ENCODE assay signal across 13 cellular contexts in the genomic region with DNA sequence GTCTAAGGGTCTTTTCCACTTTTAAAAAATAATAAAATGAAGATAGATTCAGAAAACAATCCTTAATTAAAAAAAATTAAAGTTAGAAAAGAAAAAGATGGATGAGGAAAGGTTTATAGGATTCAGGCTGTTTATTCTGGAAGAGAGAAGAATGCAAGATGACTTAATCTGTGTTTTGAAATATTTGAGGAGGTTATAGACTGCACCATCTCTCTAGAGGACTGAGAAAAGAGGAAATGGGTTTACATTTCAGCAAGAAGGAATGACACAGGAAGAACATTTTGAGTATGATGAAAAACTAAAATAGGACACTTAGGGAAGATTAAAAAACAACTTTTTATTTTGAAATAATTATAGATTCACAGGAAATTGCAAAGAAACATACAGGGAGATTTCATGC.
DNase-seq lines count a peak whose midpoint lies in the region; ATAC-seq, FAIRE-seq and TF ChIP-seq lines count a peak whose summit lies in the region.
"Had no signal": no experiment of that assay in that cellular context is flagged by ENCODE, and none has a peak within 500 bp of the region (broad histone marks: within the 10 kb centered on the region; RNA-seq: fewer than 3 reads in every experiment).

No MANE protein-coding gene starts in this region.

- TF ChIP-seq EP300 in A549 (IDR thresholded peaks at IDR 0.05) (no peak), esophagus muscularis mucosa (IDR thresholded peaks at IDR 0.05) (no peak)

- ATAC-seq in A549 (no peak), GM19351 (IDR thresholded peaks at IDR 0.05; ENCODE audit: unreplicated experiment) (peak; percentile 53), HG03460 (IDR thresholded peaks at IDR 0.05; ENCODE audit: unreplicated experiment) (peak; percentile 44)
- ATAC-seq in activated CD8-positive, alpha-beta T cell treated with anti-CD3 and anti-CD28 coated beads, Interleukin-2, amount 10 ng/mL, durations not matched to agents 7 days and 5 days = no peak

- TF ChIP-seq CTCF in A549 (IDR thresholded peaks at IDR 0.05) (no peak), esophagus muscularis mucosa (IDR thresholded peaks at IDR 0.05) (no peak), dorsolateral prefrontal cortex (IDR thresholded peaks at IDR 0.05 in 54 of 56, conservative IDR thresholded peaks at IDR 0.05 in 2 of 56; ENCODE audit: low read depth in 1 of 56, partially characterized antibody in 56 of 56) (no peak)

- no peak overlapping the region; a peak in 1 of 6 replicates for H3K27ac ChIP-seq in A549
- H3K27ac ChIP-seq in esophagus muscularis mucosa (replicated peaks in 1 of 4) = peak overlapping the region; percentile 37 to 81 (median 40)
- peak overlapping the region in 5 of 59 donors; percentile 2 to 37 (median 18) for H3K27ac ChIP-seq in dorsolateral prefrontal cortex
- H3K27ac ChIP-seq: right lobe of liver had no signal

- H3K9me3 Mint-ChIP-seq in activated CD8-positive, alpha-beta T cell treated with anti-CD3 and anti-CD28 coated beads, Interleukin-2, amount 10 ng/mL, durations not matched to agents 7 days and 5 days (ENCODE audit: insufficient read depth) = no peaks in the 10 kb centered on the region

- H3K4me3 ChIP-seq in A549 (no peak overlapping the region), esophagus muscularis mucosa (no peak overlapping the region), dorsolateral prefrontal cortex (no peak overlapping the region)
- H3K4me3 ChIP-seq: right lobe of liver, stomach had no signal

- CTCF ChIA-PET in A549 (lab: Yijun Ruan, JAX) = interaction anchor here (0.7 to 1.6 kb wide), 2 partner anchors 37 to 201 kb away, joined by 3 read pairs; no protein-coding TSS in a partner anchor
- CTCF ChIA-PET in activated CD8-positive, alpha-beta T cell treated with anti-CD3 and anti-CD28 coated beads, Interleukin-2, amount 10 ng/mL, durations not matched to agents 7 days and 5 days (lab: Charles Lee) = no interaction called here

- no peak for TF ChIP-seq POLR2A in A549 (IDR thresholded peaks at IDR 0.05; ENCODE audit: low read length)
- TF ChIP-seq POLR2A in esophagus muscularis mucosa (IDR thresholded peaks at IDR 0.05; ENCODE audit: low read depth) = no peak

- intact Hi-C loops in esophagus muscularis mucosa (cut with DNase I) = no loop called here
- intact Hi-C loops in dorsolateral prefrontal cortex (cut with DNase I) = no loop called here

- DNase-seq in A549 (ENCODE audit: low read depth in 1 of 2, low spot score in 1 of 2) (no peak), esophagus muscularis mucosa (ENCODE audit: extremely low spot score) (no peak), dorsolateral prefrontal cortex (no peak), T1000 (lab: John Stamatoyannopoulos, UW) (no peak), C1 segment of cervical spinal cord (lab: John Stamatoyannopoulos, UW) (no peak)
- DNase-seq in activated CD8-positive, alpha-beta T cell treated with anti-CD3 and anti-CD28 coated beads, Interleukin-2, amount 10 ng/mL, durations not matched to agents 7 days and 5 days = no peak
- DNase-seq: activated CD4-positive, alpha-beta T cell treated with anti-CD3 and anti-CD28 coated beads for 4 hours; NCI-H524; right lobe of liver; stomach had no signal

- no peak for FAIRE-seq in A549 (lab: Jason Lieb, UNC)

- POLR2A ChIA-PET in A549 (lab: Yijun Ruan, JAX) = no interaction called here
- POLR2A ChIA-PET in activated CD8-positive, alpha-beta T cell treated with anti-CD3 and anti-CD28 coated beads, Interleukin-2, amount 10 ng/mL, durations not matched to agents 7 days and 5 days (lab: Charles Lee) = no interaction called here

- peak overlapping the region; percentile 31; the same call in 2 of the 3 replicates for H3K4me2 ChIP-seq in A549

- H3K27me3 Mint-ChIP-seq in activated CD8-positive, alpha-beta T cell treated with anti-CD3 and anti-CD28 coated beads, Interleukin-2, amount 10 ng/mL, durations not matched to agents 7 days and 5 days (ENCODE audit: low read depth) = no peaks in the 10 kb centered on the region
- H3K27me3 Mint-ChIP-seq: brain had no signal

- peaks cover 7% of the 10 kb centered on the region for H3K4me1 Mint-ChIP-seq in activated CD8-positive, alpha-beta T cell treated with anti-CD3 and anti-CD28 coated beads, Interleukin-2, amount 10 ng/mL, durations not matched to agents 7 days and 5 days (ENCODE audit: low read depth)

- H3K36me3 ChIP-seq in esophagus muscularis mucosa = no peaks in the 10 kb centered on the region
- H3K36me3 ChIP-seq: right lobe of liver, stomach had no signal

- no peak overlapping the region for H3K27ac Mint-ChIP-seq in activated CD8-positive, alpha-beta T cell treated with anti-CD3 and anti-CD28 coated beads, Interleukin-2, amount 10 ng/mL, durations not matched to agents 7 days and 5 days

- no peak overlapping the region for H3K4me3 Mint-ChIP-seq in activated CD8-positive, alpha-beta T cell treated with anti-CD3 and anti-CD28 coated beads, Interleukin-2, amount 10 ng/mL, durations not matched to agents 7 days and 5 days
- H3K4me3 Mint-ChIP-seq: brain had no signal

- no peaks in the 10 kb centered on the region for H3K9me3 ChIP-seq in A549
- no peaks in the 10 kb centered on the region for H3K9me3 ChIP-seq in esophagus muscularis mucosa
- H3K9me3 ChIP-seq: right lobe of liver, stomach had no signal

- H3K36me3 Mint-ChIP-seq in activated CD8-positive, alpha-beta T cell treated with anti-CD3 and anti-CD28 coated beads, Interleukin-2, amount 10 ng/mL, durations not matched to agents 7 days and 5 days (ENCODE audit: low read depth) = peaks cover 10% of the 10 kb centered on the region

- H3K27me3 ChIP-seq in esophagus muscularis mucosa (no peaks in the 10 kb centered on the region), dorsolateral prefrontal cortex (no peaks in the 10 kb centered on the region)
- H3K27me3 ChIP-seq: right lobe of liver, stomach had no signal

- H3K4me1 ChIP-seq in A549 = peaks cover 42% of the 10 kb centered on the region; the same call in 2 of the 3 replicates
- H3K4me1 ChIP-seq in esophagus muscularis mucosa = peaks cover 51 to 65% (median 61%) of the 10 kb centered on the region in 4 donors

- no peak for TF ChIP-seq RAD21 in A549 (conservative IDR thresholded peaks at IDR 0.05 in 1 of 2, IDR thresholded peaks at IDR 0.05 in 1 of 2)

TF ChIP-seq in A549, 52 proteins besides CTCF, POLR2A, EP300 and RAD21:
- TF ChIP-seq POLR2AphosphoS2 (conservative IDR thresholded peaks at IDR 0.05; ENCODE audit: low read length) = no peak
- TF ChIP-seq CHD2 (IDR thresholded peaks at IDR 0.05; ENCODE audit: low read length, partially characterized antibody) = no peak
- TF ChIP-seq ZFP36 (IDR thresholded peaks at IDR 0.05; ENCODE audit: borderline replicate concordance, partially characterized antibody) = no peak
- no peak for TF ChIP-seq NPAS2 (CRISPR knock-in tag; IDR thresholded peaks at IDR 0.05; ENCODE audit: borderline replicate concordance)
- no peak for TF ChIP-seq RARB (CRISPR knock-in tag; IDR thresholded peaks at IDR 0.05)
- no peak for TF ChIP-seq SREBF2 (IDR thresholded peaks at IDR 0.05)
- TF ChIP-seq CBX2 (IDR thresholded peaks at IDR 0.05; ENCODE audit: borderline replicate concordance, low read depth) = no peak
- TF ChIP-seq, protein P1, sequence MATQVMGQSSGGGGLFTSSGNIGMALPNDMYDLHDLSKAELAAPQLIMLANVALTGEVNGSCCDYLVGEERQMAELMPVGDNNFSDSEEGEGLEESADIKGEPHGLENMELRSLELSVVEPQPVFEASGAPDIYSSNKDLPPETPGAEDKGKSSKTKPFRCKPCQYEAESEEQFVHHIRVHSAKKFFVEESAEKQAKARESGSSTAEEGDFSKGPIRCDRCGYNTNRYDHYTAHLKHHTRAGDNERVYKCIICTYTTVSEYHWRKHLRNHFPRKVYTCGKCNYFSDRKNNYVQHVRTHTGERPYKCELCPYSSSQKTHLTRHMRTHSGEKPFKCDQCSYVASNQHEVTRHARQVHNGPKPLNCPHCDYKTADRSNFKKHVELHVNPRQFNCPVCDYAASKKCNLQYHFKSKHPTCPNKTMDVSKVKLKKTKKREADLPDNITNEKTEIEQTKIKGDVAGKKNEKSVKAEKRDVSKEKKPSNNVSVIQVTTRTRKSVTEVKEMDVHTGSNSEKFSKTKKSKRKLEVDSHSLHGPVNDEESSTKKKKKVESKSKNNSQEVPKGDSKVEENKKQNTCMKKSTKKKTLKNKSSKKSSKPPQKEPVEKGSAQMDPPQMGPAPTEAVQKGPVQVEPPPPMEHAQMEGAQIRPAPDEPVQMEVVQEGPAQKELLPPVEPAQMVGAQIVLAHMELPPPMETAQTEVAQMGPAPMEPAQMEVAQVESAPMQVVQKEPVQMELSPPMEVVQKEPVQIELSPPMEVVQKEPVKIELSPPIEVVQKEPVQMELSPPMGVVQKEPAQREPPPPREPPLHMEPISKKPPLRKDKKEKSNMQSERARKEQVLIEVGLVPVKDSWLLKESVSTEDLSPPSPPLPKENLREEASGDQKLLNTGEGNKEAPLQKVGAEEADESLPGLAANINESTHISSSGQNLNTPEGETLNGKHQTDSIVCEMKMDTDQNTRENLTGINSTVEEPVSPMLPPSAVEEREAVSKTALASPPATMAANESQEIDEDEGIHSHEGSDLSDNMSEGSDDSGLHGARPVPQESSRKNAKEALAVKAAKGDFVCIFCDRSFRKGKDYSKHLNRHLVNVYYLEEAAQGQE (IDR thresholded peaks at IDR 0.05) = no peak
- no peak for TF ChIP-seq RCOR1 (IDR thresholded peaks at IDR 0.05; ENCODE audit: low read depth, low read length)
- TF ChIP-seq KDM1A (IDR thresholded peaks at IDR 0.05; ENCODE audit: low read depth) = no peak
- no peak for TF ChIP-seq HEYL (CRISPR knock-in tag; IDR thresholded peaks at IDR 0.05)
- no peak for TF ChIP-seq PHF8 (IDR thresholded peaks at IDR 0.05; ENCODE audit: borderline replicate concordance, low read depth)
- TF ChIP-seq TFCP2L1 (CRISPR knock-in tag; IDR thresholded peaks at IDR 0.05) = no peak
- no peak for TF ChIP-seq MAZ (IDR thresholded peaks at IDR 0.05; ENCODE audit: borderline replicate concordance, low read depth, low read length)

Comparison
In these comparisons a context has a peak if more than half of its experiments do, and no peak if none do; other contexts are left out.
1. ATAC-seq: peak in GM19351 (single experiment) and HG03460 (single experiment); none in A549 (0 of 2) and activated CD8-positive, alpha-beta T cell treated with anti-CD3 and anti-CD28 coated beads, Interleukin-2, amount 10 ng/mL, durations not matched to agents 7 days and 5 days (single experiment).
2. H3K27ac ChIP-seq: peak in esophagus muscularis mucosa (4 of 4); none in A549 (0 of 2).